In the genomic region with DNA sequence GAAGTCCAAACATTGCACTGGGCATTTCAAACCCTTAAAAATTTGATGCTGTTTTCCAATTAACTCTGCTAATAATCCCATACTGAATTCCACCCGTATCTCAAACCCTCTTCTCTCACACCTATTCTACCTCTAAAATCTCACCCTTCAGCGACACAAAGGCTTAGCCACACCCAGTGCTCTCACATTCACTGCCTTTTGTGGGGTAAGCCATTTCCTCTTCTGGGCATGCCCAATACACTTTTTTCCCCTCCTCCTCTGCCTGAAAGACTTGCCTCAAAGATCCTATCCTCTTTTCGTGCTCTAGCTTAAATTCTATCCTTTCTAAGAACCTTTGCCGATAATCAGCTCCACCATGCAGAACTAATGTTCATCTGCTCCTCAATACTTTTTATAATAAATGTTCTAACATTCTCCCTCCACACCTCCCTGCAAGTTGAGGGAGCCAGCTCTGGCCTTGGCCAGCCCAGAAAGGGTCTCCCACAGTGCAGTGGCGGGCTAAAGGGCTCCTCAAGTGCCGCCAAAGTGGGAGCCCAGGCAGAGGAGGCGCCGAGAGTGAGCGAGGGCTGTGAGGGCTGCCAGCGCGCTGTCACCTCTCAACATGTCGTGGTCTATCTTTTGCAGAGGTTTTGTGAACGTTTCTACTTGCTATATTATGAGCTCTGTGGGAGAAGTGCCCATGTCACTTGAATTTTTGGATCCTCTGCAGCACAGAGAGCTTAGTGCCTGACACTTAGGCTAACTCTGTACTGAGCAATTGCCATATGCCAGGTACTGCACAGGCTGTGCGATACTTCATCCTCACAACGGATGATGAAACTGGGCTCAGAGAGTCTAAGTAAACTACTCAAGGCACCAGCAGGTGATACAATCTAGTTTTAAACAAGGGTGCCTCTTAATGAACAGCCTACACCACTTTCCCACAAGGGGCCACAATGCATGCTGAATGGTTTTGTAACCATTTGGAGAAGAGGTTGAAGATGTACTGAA, we compare ENCODE assay signal across 1 cellular context.
TF ChIP-seq lines count a peak whose summit lies in the region.

No MANE protein-coding gene starts in this region.

TF ChIP-seq in GM23338, 12 proteins besides CTCF, POLR2A, EP300 and RAD21 (continued from another document):
- TF ChIP-seq REST (IDR thresholded peaks at IDR 0.05; ENCODE audit: unreplicated experiment): no peak
TF ChIP-seq in GM23338: peak in this region for 0.
